In genomic region chr5:91963166-91963565, GRCh38 we compare ENCODE assay signal across 6 cellular contexts.
"Had no signal": no experiment of that assay in that cellular context is flagged by ENCODE, and none has a peak within 500 bp of the region (broad histone marks: within the 10 kb centered on the region; RNA-seq: fewer than 3 reads in every experiment).

No MANE protein-coding gene starts in this region.

- DNase-seq: IMR-90, KBM-7, KG1 had no signal

- H3K9ac ChIP-seq: KMS-11 had no signal

- FAIRE-seq: HTR-8/SVneo had no signal

- H3K4me2 ChIP-seq: KMS-11 had no signal

- H3K27ac ChIP-seq: HL-60, KMS-11 had no signal
